31 cellular contexts compared by ENCODE assay signal in genomic region chr21:29470397-29470796, GRCh38.
"Had no signal": no experiment of that assay in that cellular context is flagged by ENCODE, and none has a peak within 500 bp of the region (broad histone marks: within the 10 kb centered on the region; RNA-seq: fewer than 3 reads in every experiment).

No MANE protein-coding gene starts in this region.

- H3K27ac ChIP-seq: brain microvascular endothelial cell, cardiac muscle cell, SK-N-MC had no signal

- H3K36me3 Mint-ChIP-seq: activated CD8-positive, alpha-beta memory T cell treated with anti-CD3 and anti-CD28 coated beads, Interleukin-2, amount 10 ng/mL, durations not matched to agents 7 days and 5 days; activated naive CD4-positive, alpha-beta T cell treated with anti-CD3 and anti-CD28 coated beads, Interleukin-2, amount 50 U/mL, for 72 hours had no signal

- H3K9me3 Mint-ChIP-seq: activated B cell treated with CpG ODN at 0.5 μM for 24 hours; activated CD4-positive, alpha-beta T cell treated with anti-CD3 and anti-CD28 coated beads, Interleukin-2, amount 10 ng/mL, durations not matched to agents 24 days and 14 days; activated naive CD4-positive, alpha-beta T cell treated with anti-CD3 and anti-CD28 coated beads, Interleukin-2, amount 50 U/mL, for 72 hours; activated naive CD8-positive, alpha-beta T cell treated with anti-CD3 and anti-CD28 coated beads, Interleukin-2, amount 50 U/mL, for 24 hours; activated T-cell treated with anti-CD3 and anti-CD28 coated beads, Interleukin-2, amount 50 U/mL, for 24 hours; activated T-helper 1 cell treated with anti-CD3 and anti-CD28 coated beads, Interleukin-12 subunit alpha, Interleukin-12 subunit beta, Interleukin-2, Interleukin-4 antibody, amounts not matched to agents 30 ng/mL and 10 ng/mL and 1 ng/mL, durations not matched to agents 14 hours and 24 hours and 36 hours; T-cell had no signal

- DNase-seq: activated B cell treated with CpG ODN at 0.5 μM for 24 hours; activated CD4-positive, alpha-beta T cell treated with anti-CD3 and anti-CD28 coated beads for 1 hour; activated CD4-positive, alpha-beta T cell treated with anti-CD3 and anti-CD28 coated beads, Interleukin-2, amount 10 ng/mL, durations not matched to agents 24 days and 14 days; activated CD4-positive, alpha-beta T cell treated with anti-CD3 and anti-CD28 coated beads, Interleukin-2, amount 50 U/mL, for 48 hours; activated CD8-positive, alpha-beta memory T cell treated with anti-CD3 and anti-CD28 coated beads, Interleukin-2, amount 10 ng/mL, durations not matched to agents 7 days and 5 days; activated effector memory CD4-positive, alpha-beta T cell treated with Interleukin-2 at 50 U/mL for 16 hours; activated naive CD4-positive, alpha-beta T cell; activated naive CD8-positive, alpha-beta T cell treated with anti-CD3 and anti-CD28 coated beads, Interleukin-2, amount 50 U/mL, for 24 hours; activated T-cell treated with anti-CD3 and anti-CD28 coated beads, Interleukin-2, amount 50 U/mL, for 24 hours; amygdala; brain microvascular endothelial cell; KG1; NCI-H1092; NCI-H1417; NCI-H2029; NCI-H2107; NCI-H2171 treated with DMSO at 0.1 percent for 48 hours; NCI-H226; NCI-H526 treated with DMSO at 0.1 percent for 48 hours; NCI-H82; OCI-M1; RPMI8226; T-cell; T-helper 2 cell; T1000 had no signal

- H3K27ac Mint-ChIP-seq: activated B cell treated with CpG ODN at 0.5 μM for 24 hours; activated CD4-positive, alpha-beta T cell treated with anti-CD3 and anti-CD28 coated beads, Interleukin-2, amount 10 ng/mL, durations not matched to agents 24 days and 14 days; activated CD8-positive, alpha-beta memory T cell treated with anti-CD3 and anti-CD28 coated beads, Interleukin-2, amount 10 ng/mL, durations not matched to agents 7 days and 5 days; activated naive CD4-positive, alpha-beta T cell treated with anti-CD3 and anti-CD28 coated beads, Interleukin-2, amount 50 U/mL, for 72 hours; activated naive CD8-positive, alpha-beta T cell treated with anti-CD3 and anti-CD28 coated beads, Interleukin-2, amount 50 U/mL, for 24 hours; activated T-cell treated with anti-CD3 and anti-CD28 coated beads, Interleukin-2, amount 50 U/mL, for 24 hours; activated T-helper 1 cell treated with anti-CD3 and anti-CD28 coated beads, Interleukin-12 subunit alpha, Interleukin-12 subunit beta, Interleukin-2, Interleukin-4 antibody, amounts not matched to agents 30 ng/mL and 10 ng/mL and 1 ng/mL, durations not matched to agents 14 hours and 24 hours and 36 hours; T-cell had no signal

- H3K4me1 Mint-ChIP-seq: activated CD8-positive, alpha-beta memory T cell treated with anti-CD3 and anti-CD28 coated beads, Interleukin-2, amount 10 ng/mL, durations not matched to agents 7 days and 5 days; T-cell had no signal

- H3K27me3 ChIP-seq: brain microvascular endothelial cell, cardiac muscle cell had no signal

- H3K36me3 ChIP-seq: brain microvascular endothelial cell, cardiac muscle cell had no signal

- ATAC-seq: activated CD8-positive, alpha-beta memory T cell treated with anti-CD3 and anti-CD28 coated beads, Interleukin-2, amount 10 ng/mL, durations not matched to agents 7 days and 5 days; activated naive CD4-positive, alpha-beta T cell treated with anti-CD3 and anti-CD28 coated beads, Interleukin-2, amount 50 U/mL, for 72 hours; activated naive CD8-positive, alpha-beta T cell treated with anti-CD3 and anti-CD28 coated beads, Interleukin-2, amount 50 U/mL, for 24 hours; Panc1; Right ventricle myocardium inferior; T-cell had no signal

- H3K4me3 Mint-ChIP-seq: activated B cell treated with CpG ODN at 0.5 μM for 24 hours; activated CD4-positive, alpha-beta T cell treated with anti-CD3 and anti-CD28 coated beads, Interleukin-2, amount 10 ng/mL, durations not matched to agents 24 days and 14 days; activated CD8-positive, alpha-beta memory T cell treated with anti-CD3 and anti-CD28 coated beads, Interleukin-2, amount 10 ng/mL, durations not matched to agents 7 days and 5 days; activated naive CD8-positive, alpha-beta T cell treated with anti-CD3 and anti-CD28 coated beads, Interleukin-2, amount 50 U/mL, for 24 hours; activated T-cell treated with anti-CD3 and anti-CD28 coated beads, Interleukin-2, amount 50 U/mL, for 24 hours; activated T-helper 1 cell treated with anti-CD3 and anti-CD28 coated beads, Interleukin-12 subunit alpha, Interleukin-12 subunit beta, Interleukin-2, Interleukin-4 antibody, amounts not matched to agents 30 ng/mL and 10 ng/mL and 1 ng/mL, durations not matched to agents 14 hours and 24 hours and 36 hours; T-cell had no signal

- H3K27me3 Mint-ChIP-seq: activated B cell treated with CpG ODN at 0.5 μM for 24 hours; activated CD4-positive, alpha-beta T cell treated with anti-CD3 and anti-CD28 coated beads, Interleukin-2, amount 10 ng/mL, durations not matched to agents 24 days and 14 days; activated CD8-positive, alpha-beta memory T cell treated with anti-CD3 and anti-CD28 coated beads, Interleukin-2, amount 10 ng/mL, durations not matched to agents 7 days and 5 days; activated naive CD8-positive, alpha-beta T cell treated with anti-CD3 and anti-CD28 coated beads, Interleukin-2, amount 50 U/mL, for 24 hours; activated T-cell treated with anti-CD3 and anti-CD28 coated beads, Interleukin-2, amount 50 U/mL, for 24 hours; T-cell had no signal

- H3K4me3 ChIP-seq: cardiac muscle cell, SK-N-MC had no signal
